Comparison of ENCODE assay signal across 8 cellular contexts in the genomic region with DNA sequence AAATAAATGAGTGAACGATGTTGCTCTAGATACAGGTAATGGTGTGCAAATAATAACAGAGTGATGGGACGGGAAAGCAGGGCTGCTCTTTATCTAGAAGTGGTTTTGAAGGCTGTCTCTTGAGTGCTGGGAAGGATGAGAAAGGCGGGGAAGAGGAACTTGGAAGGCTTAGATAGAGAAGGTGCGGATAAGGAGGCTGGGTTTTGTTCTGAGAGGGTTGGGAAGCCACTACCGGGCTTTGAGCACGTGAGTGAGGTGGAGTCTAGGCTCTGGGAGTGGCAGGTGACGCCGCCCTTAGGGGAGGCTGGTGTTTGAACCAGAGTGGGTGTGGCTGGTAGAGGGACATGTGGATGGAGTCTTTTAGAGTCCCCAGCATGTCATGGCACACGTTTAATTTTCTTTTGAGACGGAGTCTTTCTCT. TPM values are rescaled to one million over a fixed set of nuclear protein-coding genes. Genes with fewer than 3 reads are reported as not detected.
DNase-seq lines count a peak whose midpoint lies in the region; ATAC-seq and TF ChIP-seq lines count a peak whose summit lies in the region.

No MANE protein-coding gene starts in this region.

- peaks cover 66% of the 10 kb centered on the region for H3K36me3 ChIP-seq in KOPT-K1 (ENCODE audit: insufficient read depth, low read length)
- peaks cover 26% of the 10 kb centered on the region for H3K36me3 ChIP-seq in thymus (ENCODE audit: control insufficient read depth, insufficient read depth)

- ATAC-seq in GM18868 (IDR thresholded peaks at IDR 0.05; ENCODE audit: unreplicated experiment), result peak; percentile 51

- H3K4me1 Mint-ChIP-seq in activated T-helper 1 cell treated with anti-CD3 and anti-CD28 coated beads, Interleukin-12 subunit alpha, Interleukin-12 subunit beta, Interleukin-2, Interleukin-4 antibody, amounts not matched to agents 30 ng/mL and 10 ng/mL and 1 ng/mL, durations not matched to agents 14 hours and 24 hours and 36 hours (ENCODE audit: low read depth), result peaks cover 26% of the 10 kb centered on the region

- H3K27ac Mint-ChIP-seq in activated T-helper 1 cell treated with anti-CD3 and anti-CD28 coated beads, Interleukin-12 subunit alpha, Interleukin-12 subunit beta, Interleukin-2, Interleukin-4 antibody, amounts not matched to agents 30 ng/mL and 10 ng/mL and 1 ng/mL, durations not matched to agents 14 hours and 24 hours and 36 hours, result peak overlapping the region; percentile 93

- CTCF ChIA-PET in AG04449 (lab: Yijun Ruan, JAX), result no interaction called here

- peak overlapping the region; percentile 98 for H3K27ac ChIP-seq in KOPT-K1 (ENCODE audit: low read depth, low read length, poor library complexity, severe bottlenecking)
- peak overlapping the region; percentile 8 for H3K27ac ChIP-seq in thymus (ENCODE audit: low read depth)

- POLR2A ChIA-PET in AG04449 (lab: Yijun Ruan, JAX), result no interaction called here

- no peaks in the 10 kb centered on the region for H3K27me3 ChIP-seq in thymus (ENCODE audit: control insufficient read depth, insufficient read depth)

- H3K36me3 Mint-ChIP-seq in activated T-helper 1 cell treated with anti-CD3 and anti-CD28 coated beads, Interleukin-12 subunit alpha, Interleukin-12 subunit beta, Interleukin-2, Interleukin-4 antibody, amounts not matched to agents 30 ng/mL and 10 ng/mL and 1 ng/mL, durations not matched to agents 14 hours and 24 hours and 36 hours (ENCODE audit: low read depth), result peaks cover 25% of the 10 kb centered on the region

- no peaks in the 10 kb centered on the region for H3K9me3 Mint-ChIP-seq in activated T-helper 1 cell treated with anti-CD3 and anti-CD28 coated beads, Interleukin-12 subunit alpha, Interleukin-12 subunit beta, Interleukin-2, Interleukin-4 antibody, amounts not matched to agents 30 ng/mL and 10 ng/mL and 1 ng/mL, durations not matched to agents 14 hours and 24 hours and 36 hours

- H3K4me1 ChIP-seq in thymus (ENCODE audit: control insufficient read depth, insufficient read depth, low read length), result peaks cover 16% of the 10 kb centered on the region

- H3K4me3 ChIP-seq in AG04449 (ENCODE audit: low read depth, low read length) (peak overlapping the region; percentile 94), fibroblast of pulmonary artery (replicated peaks; ENCODE audit: low read depth, low read length) (peak overlapping the region; percentile 91), thymus (ENCODE audit: low read length) (peak overlapping the region; percentile 96)

- H3K9me3 ChIP-seq in KOPT-K1 (ENCODE audit: insufficient read depth, low read length, poor library complexity, severe bottlenecking), result peaks cover 8% of the 10 kb centered on the region
- no peaks in the 10 kb centered on the region for H3K9me3 ChIP-seq in thymus (ENCODE audit: control insufficient read depth)

- 5% methylated on average over 10 of the region's 10 CpGs for WGBS in thymus

- peak overlapping the region; percentile 92 for H3K4me3 Mint-ChIP-seq in activated T-helper 1 cell treated with anti-CD3 and anti-CD28 coated beads, Interleukin-12 subunit alpha, Interleukin-12 subunit beta, Interleukin-2, Interleukin-4 antibody, amounts not matched to agents 30 ng/mL and 10 ng/mL and 1 ng/mL, durations not matched to agents 14 hours and 24 hours and 36 hours

- H3K27me3 Mint-ChIP-seq in activated T-helper 1 cell treated with anti-CD3 and anti-CD28 coated beads, Interleukin-12 subunit alpha, Interleukin-12 subunit beta, Interleukin-2, Interleukin-4 antibody, amounts not matched to agents 30 ng/mL and 10 ng/mL and 1 ng/mL, durations not matched to agents 14 hours and 24 hours and 36 hours (ENCODE audit: insufficient read depth), result no peaks in the 10 kb centered on the region

- no peak for DNase-seq in AG04449 (ENCODE audit: low read depth, low spot score)
- peak; percentile 91 for DNase-seq in RPMI8226
- peak; percentile 73 for DNase-seq in activated T-helper 1 cell treated with anti-CD3 and anti-CD28 coated beads, Interleukin-12 subunit alpha, Interleukin-12 subunit beta, Interleukin-2, Interleukin-4 antibody, amounts not matched to agents 30 ng/mL and 10 ng/mL and 1 ng/mL, durations not matched to agents 14 hours and 24 hours and 36 hours (ENCODE audit: low spot score)
- peak; percentile 56 for DNase-seq in fibroblast of pulmonary artery (ENCODE audit: low read depth)
- DNase-seq in occipital lobe (lab: John Stamatoyannopoulos, UW), result peak; percentile 29

- TF ChIP-seq CTCF in AG04449 (IDR thresholded peaks at IDR 0.05; ENCODE audit: insufficient read depth, low read length, missing control alignments) (no peak), fibroblast of pulmonary artery (IDR thresholded peaks at IDR 0.05; ENCODE audit: low read length, missing control alignments) (no peak)

- intact Hi-C loops in activated T-helper 1 cell treated with anti-CD3 and anti-CD28 coated beads, Interleukin-12 subunit alpha, Interleukin-12 subunit beta, Interleukin-2, Interleukin-4 antibody, amounts not matched to agents 30 ng/mL and 10 ng/mL and 1 ng/mL, durations not matched to agents 14 hours and 24 hours and 36 hours (cut with micrococcal nuclease), result loop anchor here (1.0 to 5.0 kb wide), 3 partner anchors 104 to 373 kb away; a partner anchor contains a TSS

RNA-seq across cellular contexts. Expression of a gene that starts 0.8 kb away (rescaled TPM):
- 54.9 and 56.5 TPM in 2 replicates for total RNA-seq in activated T-helper 1 cell treated with anti-CD3 and anti-CD28 coated beads, Interleukin-12 subunit alpha, Interleukin-12 subunit beta, Interleukin-2, Interleukin-4 antibody, amounts not matched to agents 30 ng/mL and 10 ng/mL and 1 ng/mL, durations not matched to agents 14 hours and 24 hours and 36 hours
- total RNA-seq in occipital lobe, result 47.4 TPM
- 32.6 TPM for polyA plus RNA-seq in thymus

RNA-seq across cellular contexts. Expression of a gene that starts 0.9 kb away (rescaled TPM):
- 114 and 128 TPM in 2 replicates for total RNA-seq in activated T-helper 1 cell treated with anti-CD3 and anti-CD28 coated beads, Interleukin-12 subunit alpha, Interleukin-12 subunit beta, Interleukin-2, Interleukin-4 antibody, amounts not matched to agents 30 ng/mL and 10 ng/mL and 1 ng/mL, durations not matched to agents 14 hours and 24 hours and 36 hours
- 102 TPM for total RNA-seq in occipital lobe
- 129 TPM for polyA plus RNA-seq in thymus

RNA-seq across cellular contexts. Expression of a gene that starts 29.6 kb away (rescaled TPM):
- total RNA-seq in activated T-helper 1 cell treated with anti-CD3 and anti-CD28 coated beads, Interleukin-12 subunit alpha, Interleukin-12 subunit beta, Interleukin-2, Interleukin-4 antibody, amounts not matched to agents 30 ng/mL and 10 ng/mL and 1 ng/mL, durations not matched to agents 14 hours and 24 hours and 36 hours, result 7.8 and 10.8 TPM in 2 replicates
- total RNA-seq in occipital lobe, result 12.6 TPM
- 10.9 TPM for polyA plus RNA-seq in thymus
